ENCODE assay signal across 19 cellular contexts in genomic region chr1:17892225-17892624, GRCh38.
A peak's percentile ranks its signal among the peaks of the same experiment; 100 is the strongest.
DNase-seq lines count a peak whose midpoint lies in the region; ATAC-seq, FAIRE-seq and TF ChIP-seq lines count a peak whose summit lies in the region.
"Had no signal": no experiment of that assay in that cellular context is flagged by ENCODE, and none has a peak within 500 bp of the region (broad histone marks: within the 10 kb centered on the region; RNA-seq: fewer than 3 reads in every experiment).

No MANE protein-coding gene starts in this region.

- no peak overlapping the region for H3K27ac ChIP-seq in pancreas
- H3K27ac ChIP-seq: 22Rv1, colonic mucosa, tibial nerve had no signal

- peaks cover 0 to 6% (median 0%) of the 10 kb centered on the region in 4 donors for H3K27me3 ChIP-seq in pancreas
- H3K27me3 ChIP-seq: colonic mucosa had no signal

- ATAC-seq in pancreas (peak; percentile 73 to 93 (median 86)), GM18520 (IDR thresholded peaks at IDR 0.05; ENCODE audit: unreplicated experiment) (no peak), GM21737 (IDR thresholded peaks at IDR 0.05; ENCODE audit: unreplicated experiment) (no peak), HG03521 (IDR thresholded peaks at IDR 0.05; ENCODE audit: unreplicated experiment) (no peak)
- ATAC-seq: left lobe of liver; stimulated activated effector memory CD8-positive, alpha-beta T cell treated with anti-CD3 and anti-CD28 coated beads, Interleukin-12 subunit alpha, Interleukin-12 subunit beta, amount 100 ng/mL, for 72 hours had no signal

- H3K4me1 ChIP-seq in pancreas = peaks cover 10 to 15% (median 13%) of the 10 kb centered on the region in 3 donors
- H3K4me1 ChIP-seq: colonic mucosa, tibial nerve had no signal

- intact Hi-C loops in pancreas (cut with DNase I) = no loop called here

- 43 to 44% methylated on average over 8 of the region's 8 CpGs for WGBS in pancreas, 2 donors

- no peak overlapping the region for H3K4me3 ChIP-seq in pancreas
- H3K4me3 ChIP-seq: colonic mucosa, GM23338, tibial nerve had no signal

- FAIRE-seq in pancreas (lab: Jason Lieb, UNC) = no peak
- FAIRE-seq: D721Med, TTC549 had no signal

- no peak for TF ChIP-seq CTCF in pancreas (IDR thresholded peaks at IDR 0.05)

- DNase-seq in DMS 273 (lab: John Stamatoyannopoulos, UW; ENCODE audit: unreplicated experiment) (peak; percentile 63), DMS 273 treated with DMSO at 0.1 percent for 48 hours (lab: John Stamatoyannopoulos, UW) (no peak), NCI-H2171 treated with DMSO at 0.1 percent for 48 hours (lab: John Stamatoyannopoulos, UW) (peak; percentile 73), cerebellar cortex (ENCODE audit: low spot score) (peak; percentile 13), pancreas (peak; percentile 61 to 84 (median 69))
- DNase-seq: activated CD4-positive, alpha-beta T cell treated with anti-CD3 and anti-CD28 coated beads, Interleukin-2, amount 10 ng/mL, durations not matched to agents 24 days and 14 days; activated naive CD4-positive, alpha-beta T cell treated with Interleukin-2 at 50 U/mL for 16 hours; colonic mucosa; NCI-H526 had no signal

- H3K9me3 ChIP-seq in pancreas = no peaks in the 10 kb centered on the region
- H3K9me3 ChIP-seq: colonic mucosa, tibial nerve had no signal

- no peaks in the 10 kb centered on the region for H3K36me3 ChIP-seq in pancreas
- H3K36me3 ChIP-seq: colonic mucosa, tibial nerve had no signal

Comparison
In these comparisons a context has a peak if more than half of its experiments do, and no peak if none do; other contexts are left out.
1. ATAC-seq: peak in pancreas (4 of 4); none in GM18520 (single experiment), GM21737 (single experiment) and HG03521 (single experiment).